1 cellular context compared by ENCODE assay signal in the genomic region with DNA sequence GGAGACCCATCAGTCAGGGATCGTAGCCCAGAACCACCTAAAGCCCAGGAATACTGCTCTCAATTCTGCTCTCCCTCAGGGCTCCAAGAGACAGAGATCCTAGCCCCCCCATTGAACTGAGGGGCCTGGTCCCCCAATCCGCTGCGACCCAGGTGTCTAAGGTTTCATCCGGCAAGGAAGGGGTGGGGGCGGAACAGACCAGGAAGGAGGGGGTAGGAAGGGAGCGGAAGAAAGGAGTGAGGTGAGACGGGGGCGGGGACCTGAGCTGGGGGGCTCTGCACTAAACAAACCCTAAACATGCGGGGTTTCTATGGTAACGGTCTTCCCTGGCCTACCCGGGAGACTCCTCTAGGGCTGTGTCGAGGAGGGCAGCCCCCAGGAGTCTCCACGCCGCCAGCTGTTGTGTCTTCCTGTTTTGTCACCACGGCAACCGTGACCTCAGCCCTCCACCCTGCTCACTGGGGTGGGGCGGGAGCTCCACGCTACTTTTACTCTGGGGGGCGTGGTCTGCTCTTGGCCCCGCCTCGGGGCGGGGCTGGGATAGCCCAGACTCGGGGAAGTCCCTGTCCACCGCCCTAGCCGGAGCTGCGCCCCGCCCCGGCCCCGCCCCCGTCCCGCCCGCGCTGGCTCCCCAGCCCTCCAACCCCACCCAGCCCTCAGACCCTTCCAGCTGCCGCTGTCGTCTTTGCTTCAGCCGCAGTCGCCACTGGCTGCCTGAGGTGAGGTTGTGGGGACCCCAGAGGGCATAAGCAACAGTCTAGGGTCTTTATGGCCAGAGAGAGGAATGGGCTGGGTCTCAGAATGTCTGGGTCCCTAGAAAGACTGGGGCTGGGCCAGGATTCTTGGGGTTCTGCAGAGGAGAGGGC.
TF ChIP-seq lines count a peak whose summit lies in the region.

A gene with protein sequence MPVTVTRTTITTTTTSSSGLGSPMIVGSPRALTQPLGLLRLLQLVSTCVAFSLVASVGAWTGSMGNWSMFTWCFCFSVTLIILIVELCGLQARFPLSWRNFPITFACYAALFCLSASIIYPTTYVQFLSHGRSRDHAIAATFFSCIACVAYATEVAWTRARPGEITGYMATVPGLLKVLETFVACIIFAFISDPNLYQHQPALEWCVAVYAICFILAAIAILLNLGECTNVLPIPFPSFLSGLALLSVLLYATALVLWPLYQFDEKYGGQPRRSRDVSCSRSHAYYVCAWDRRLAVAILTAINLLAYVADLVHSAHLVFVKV (plus strand): TSS at position 659 of the 866 bp plus-strand sequence. CDS start 5,647 bp downstream, outside the sequence.

TF ChIP-seq in K562, 482 proteins besides CTCF, POLR2A, EP300 and RAD21 (continued from another document):
- TF ChIP-seq GABPA (tag; conservative IDR thresholded peaks at IDR 0.05; ENCODE audit: low read depth) (peak; percentile 55), TBP (optimal IDR thresholded peaks at IDR 0.05; ENCODE audit: low read depth, low read length) (peak; percentile 76), SP1 (CRISPR knock-in tag; IDR thresholded peaks at IDR 0.05) (peak; percentile 79; the same call in 1 of the 2 replicates), ELF1 (tag; IDR thresholded peaks at IDR 0.05) (peak; percentile 86), SIN3A (IDR thresholded peaks at IDR 0.05; ENCODE audit: borderline replicate concordance in 2 of 2, control insufficient read depth in 1 of 2, low read depth in 2 of 2, low read length in 2 of 2) (peak; percentile 70 to 86), ETV6 (IDR thresholded peaks at IDR 0.05; ENCODE audit: borderline replicate concordance in 1 of 2, low read depth in 2 of 2, low read length in 1 of 2) (0 out of 4 replicates have a peak, but pooled peaks of 1 of the 2 experiments have one; percentile 33), ETV6 (CRISPR knock-in tag; IDR thresholded peaks at IDR 0.05; ENCODE audit: borderline replicate concordance) (no peak), FOXM1 (IDR thresholded peaks at IDR 0.05; ENCODE audit: low read depth) (0 out of 2 replicates have a peak, but pooled peaks have one; percentile 12), FOXM1 (CRISPR knock-in tag; IDR thresholded peaks at IDR 0.05; ENCODE audit: low read depth) (no peak), CXXC5 (CRISPR knock-in tag; IDR thresholded peaks at IDR 0.05) (peak; percentile 51; the same call in 1 of the 2 replicates), MYC (IDR thresholded peaks at IDR 0.05; ENCODE audit: low read depth, low read length) (peak; percentile 60), MYC (CRISPR knock-in tag; IDR thresholded peaks at IDR 0.05; ENCODE audit: borderline replicate concordance, low read depth) (no peak), ESRRA (IDR thresholded peaks at IDR 0.05; ENCODE audit: borderline replicate concordance, low read depth) (peak; percentile 33; the same call in 1 of the 2 replicates), SPI1 (IDR thresholded peaks at IDR 0.05; ENCODE audit: borderline replicate concordance, low read depth, low read length) (0 out of 2 replicates have a peak, but pooled peaks have one; percentile 33), RB1 (IDR thresholded peaks at IDR 0.05; ENCODE audit: low read depth) (0 out of 2 replicates have a peak, but pooled peaks have one; percentile 11), ZKSCAN1 (IDR thresholded peaks at IDR 0.05; ENCODE audit: low read depth, low read length) (0 out of 2 replicates have a peak, but pooled peaks have one; percentile 20), MAZ (CRISPR knock-in tag; conservative IDR thresholded peaks at IDR 0.05 in 1 of 2, IDR thresholded peaks at IDR 0.05 in 1 of 2) (peak; percentile 74 to 93), NEUROD1 (IDR thresholded peaks at IDR 0.05; ENCODE audit: borderline replicate concordance, low read depth, low read length, partially characterized antibody) (peak; percentile 81), HIVEP1 (CRISPR knock-in tag; IDR thresholded peaks at IDR 0.05) (peak; percentile 70; the same call in 1 of the 2 replicates)
- TF ChIP-seq, protein P1, sequence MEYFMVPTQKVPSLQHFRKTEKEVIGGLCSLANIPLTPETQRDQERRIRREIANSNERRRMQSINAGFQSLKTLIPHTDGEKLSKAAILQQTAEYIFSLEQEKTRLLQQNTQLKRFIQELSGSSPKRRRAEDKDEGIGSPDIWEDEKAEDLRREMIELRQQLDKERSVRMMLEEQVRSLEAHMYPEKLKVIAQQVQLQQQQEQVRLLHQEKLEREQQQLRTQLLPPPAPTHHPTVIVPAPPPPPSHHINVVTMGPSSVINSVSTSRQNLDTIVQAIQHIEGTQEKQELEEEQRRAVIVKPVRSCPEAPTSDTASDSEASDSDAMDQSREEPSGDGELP (CRISPR knock-in tag; IDR thresholded peaks at IDR 0.05; ENCODE audit: borderline replicate concordance) = peak; percentile 98
- TF ChIP-seq, protein P2, sequence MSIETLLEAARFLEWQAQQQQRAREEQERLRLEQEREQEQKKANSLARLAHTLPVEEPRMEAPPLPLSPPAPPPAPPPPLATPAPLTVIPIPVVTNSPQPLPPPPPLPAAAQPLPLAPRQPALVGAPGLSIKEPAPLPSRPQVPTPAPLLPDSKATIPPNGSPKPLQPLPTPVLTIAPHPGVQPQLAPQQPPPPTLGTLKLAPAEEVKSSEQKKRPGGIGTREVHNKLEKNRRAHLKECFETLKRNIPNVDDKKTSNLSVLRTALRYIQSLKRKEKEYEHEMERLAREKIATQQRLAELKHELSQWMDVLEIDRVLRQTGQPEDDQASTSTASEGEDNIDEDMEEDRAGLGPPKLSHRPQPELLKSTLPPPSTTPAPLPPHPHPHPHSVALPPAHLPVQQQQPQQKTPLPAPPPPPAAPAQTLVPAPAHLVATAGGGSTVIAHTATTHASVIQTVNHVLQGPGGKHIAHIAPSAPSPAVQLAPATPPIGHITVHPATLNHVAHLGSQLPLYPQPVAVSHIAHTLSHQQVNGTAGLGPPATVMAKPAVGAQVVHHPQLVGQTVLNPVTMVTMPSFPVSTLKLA (conservative IDR thresholded peaks at IDR 0.05) = peak; percentile 83 to 90
- TF ChIP-seq, protein P3, sequence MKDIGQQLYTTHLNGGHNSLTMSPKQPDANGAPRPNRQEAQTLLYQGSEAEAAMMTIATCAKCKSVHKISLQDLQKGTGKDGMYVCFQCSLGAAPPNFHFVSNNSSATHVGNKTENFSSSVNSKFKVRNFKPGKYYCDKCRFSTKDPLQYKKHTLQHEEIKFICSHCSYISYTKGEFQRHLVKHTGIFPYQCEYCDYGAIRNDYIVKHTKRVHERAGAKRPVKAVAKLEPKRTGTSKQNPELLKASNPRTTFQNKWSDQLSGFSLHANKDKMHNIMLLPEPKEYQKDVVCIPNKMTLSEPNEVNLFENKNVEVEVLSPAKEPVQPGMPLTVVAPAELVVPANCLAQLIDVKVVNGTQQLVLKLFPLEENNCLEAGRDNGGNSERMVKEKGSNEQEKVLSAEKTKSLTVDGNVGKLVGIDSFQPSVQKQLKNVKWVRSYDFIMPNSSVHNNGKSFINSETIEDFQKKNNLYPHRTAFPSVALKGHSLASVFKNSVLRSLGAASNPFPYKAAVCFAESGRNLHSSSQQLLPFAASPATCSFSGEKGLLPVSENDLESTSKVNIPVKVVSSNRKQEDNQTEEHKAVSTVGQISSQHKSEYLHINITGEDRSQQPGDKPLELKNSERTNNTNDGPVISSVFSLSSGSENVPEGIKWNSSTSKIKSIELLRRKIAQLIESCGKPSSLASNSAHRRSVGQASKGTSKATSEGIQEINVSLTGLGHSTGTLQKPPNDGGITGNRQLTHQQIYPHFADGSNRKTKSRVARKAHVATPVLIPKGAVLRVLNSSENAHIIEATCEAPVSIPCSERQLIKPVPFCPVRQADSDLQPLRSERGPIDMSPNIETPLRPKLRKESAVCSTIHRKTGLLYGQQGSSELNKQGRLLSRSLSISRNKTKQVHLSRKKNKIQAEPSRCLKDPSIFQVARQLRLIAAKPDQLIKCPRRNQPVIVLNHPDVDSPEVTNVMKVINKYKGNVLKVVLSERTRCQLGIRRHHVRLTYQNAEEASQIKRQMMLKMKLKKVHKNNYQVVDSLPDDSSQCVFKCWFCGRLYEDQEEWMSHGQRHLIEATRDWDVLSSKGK (CRISPR knock-in tag; IDR thresholded peaks at IDR 0.05) = no peak
- TF ChIP-seq, protein P4, sequence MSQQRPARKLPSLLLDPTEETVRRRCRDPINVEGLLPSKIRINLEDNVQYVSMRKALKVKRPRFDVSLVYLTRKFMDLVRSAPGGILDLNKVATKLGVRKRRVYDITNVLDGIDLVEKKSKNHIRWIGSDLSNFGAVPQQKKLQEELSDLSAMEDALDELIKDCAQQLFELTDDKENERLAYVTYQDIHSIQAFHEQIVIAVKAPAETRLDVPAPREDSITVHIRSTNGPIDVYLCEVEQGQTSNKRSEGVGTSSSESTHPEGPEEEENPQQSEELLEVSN (IDR thresholded peaks at IDR 0.05; ENCODE audit: borderline replicate concordance in 1 of 2, extremely low read depth in 1 of 2, insufficient read depth in 1 of 2, insufficient read length in 1 of 2, low read depth in 1 of 2, low read length in 1 of 2, poor library complexity in 1 of 2, severe bottlenecking in 1 of 2) = peak in 1 of 2 experiments; percentile 14
